In genomic region chr1:1069061-1069710, GRCh38 we compare ENCODE assay signal across 1 cellular context.
TF ChIP-seq lines count a peak whose summit lies in the region.

No MANE protein-coding gene starts in this region.

TF ChIP-seq in WTC11, 78 proteins besides CTCF, POLR2A, EP300 and RAD21:
- TF ChIP-seq FOXP4 (CRISPR knock-in tag; IDR thresholded peaks at IDR 0.05), result no peak
- 0 out of 2 replicates have a peak, but pooled peaks have one; percentile 51 for TF ChIP-seq MAX (CRISPR knock-in tag; IDR thresholded peaks at IDR 0.05)
- TF ChIP-seq, protein P1, sequence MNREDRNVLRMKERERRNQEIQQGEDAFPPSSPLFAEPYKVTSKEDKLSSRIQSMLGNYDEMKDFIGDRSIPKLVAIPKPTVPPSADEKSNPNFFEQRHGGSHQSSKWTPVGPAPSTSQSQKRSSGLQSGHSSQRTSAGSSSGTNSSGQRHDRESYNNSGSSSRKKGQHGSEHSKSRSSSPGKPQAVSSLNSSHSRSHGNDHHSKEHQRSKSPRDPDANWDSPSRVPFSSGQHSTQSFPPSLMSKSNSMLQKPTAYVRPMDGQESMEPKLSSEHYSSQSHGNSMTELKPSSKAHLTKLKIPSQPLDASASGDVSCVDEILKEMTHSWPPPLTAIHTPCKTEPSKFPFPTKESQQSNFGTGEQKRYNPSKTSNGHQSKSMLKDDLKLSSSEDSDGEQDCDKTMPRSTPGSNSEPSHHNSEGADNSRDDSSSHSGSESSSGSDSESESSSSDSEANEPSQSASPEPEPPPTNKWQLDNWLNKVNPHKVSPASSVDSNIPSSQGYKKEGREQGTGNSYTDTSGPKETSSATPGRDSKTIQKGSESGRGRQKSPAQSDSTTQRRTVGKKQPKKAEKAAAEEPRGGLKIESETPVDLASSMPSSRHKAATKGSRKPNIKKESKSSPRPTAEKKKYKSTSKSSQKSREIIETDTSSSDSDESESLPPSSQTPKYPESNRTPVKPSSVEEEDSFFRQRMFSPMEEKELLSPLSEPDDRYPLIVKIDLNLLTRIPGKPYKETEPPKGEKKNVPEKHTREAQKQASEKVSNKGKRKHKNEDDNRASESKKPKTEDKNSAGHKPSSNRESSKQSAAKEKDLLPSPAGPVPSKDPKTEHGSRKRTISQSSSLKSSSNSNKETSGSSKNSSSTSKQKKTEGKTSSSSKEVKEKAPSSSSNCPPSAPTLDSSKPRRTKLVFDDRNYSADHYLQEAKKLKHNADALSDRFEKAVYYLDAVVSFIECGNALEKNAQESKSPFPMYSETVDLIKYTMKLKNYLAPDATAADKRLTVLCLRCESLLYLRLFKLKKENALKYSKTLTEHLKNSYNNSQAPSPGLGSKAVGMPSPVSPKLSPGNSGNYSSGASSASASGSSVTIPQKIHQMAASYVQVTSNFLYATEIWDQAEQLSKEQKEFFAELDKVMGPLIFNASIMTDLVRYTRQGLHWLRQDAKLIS (CRISPR knock-in tag; IDR thresholded peaks at IDR 0.05; ENCODE audit: borderline replicate concordance), result no peak
- TF ChIP-seq OVOL2 (CRISPR knock-in tag; IDR thresholded peaks at IDR 0.05; ENCODE audit: borderline replicate concordance), result no peak
- TF ChIP-seq, protein P2, sequence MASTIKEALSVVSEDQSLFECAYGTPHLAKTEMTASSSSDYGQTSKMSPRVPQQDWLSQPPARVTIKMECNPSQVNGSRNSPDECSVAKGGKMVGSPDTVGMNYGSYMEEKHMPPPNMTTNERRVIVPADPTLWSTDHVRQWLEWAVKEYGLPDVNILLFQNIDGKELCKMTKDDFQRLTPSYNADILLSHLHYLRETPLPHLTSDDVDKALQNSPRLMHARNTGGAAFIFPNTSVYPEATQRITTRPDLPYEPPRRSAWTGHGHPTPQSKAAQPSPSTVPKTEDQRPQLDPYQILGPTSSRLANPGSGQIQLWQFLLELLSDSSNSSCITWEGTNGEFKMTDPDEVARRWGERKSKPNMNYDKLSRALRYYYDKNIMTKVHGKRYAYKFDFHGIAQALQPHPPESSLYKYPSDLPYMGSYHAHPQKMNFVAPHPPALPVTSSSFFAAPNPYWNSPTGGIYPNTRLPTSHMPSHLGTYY (CRISPR knock-in tag; IDR thresholded peaks at IDR 0.05), result no peak
- peak; percentile 84 for TF ChIP-seq SP1 (CRISPR knock-in tag; conservative IDR thresholded peaks at IDR 0.05)
- TF ChIP-seq PRDM15 (CRISPR knock-in tag; IDR thresholded peaks at IDR 0.05), result peak; percentile 66
